ENCODE assay signal across 8 cellular contexts in the genomic region with DNA sequence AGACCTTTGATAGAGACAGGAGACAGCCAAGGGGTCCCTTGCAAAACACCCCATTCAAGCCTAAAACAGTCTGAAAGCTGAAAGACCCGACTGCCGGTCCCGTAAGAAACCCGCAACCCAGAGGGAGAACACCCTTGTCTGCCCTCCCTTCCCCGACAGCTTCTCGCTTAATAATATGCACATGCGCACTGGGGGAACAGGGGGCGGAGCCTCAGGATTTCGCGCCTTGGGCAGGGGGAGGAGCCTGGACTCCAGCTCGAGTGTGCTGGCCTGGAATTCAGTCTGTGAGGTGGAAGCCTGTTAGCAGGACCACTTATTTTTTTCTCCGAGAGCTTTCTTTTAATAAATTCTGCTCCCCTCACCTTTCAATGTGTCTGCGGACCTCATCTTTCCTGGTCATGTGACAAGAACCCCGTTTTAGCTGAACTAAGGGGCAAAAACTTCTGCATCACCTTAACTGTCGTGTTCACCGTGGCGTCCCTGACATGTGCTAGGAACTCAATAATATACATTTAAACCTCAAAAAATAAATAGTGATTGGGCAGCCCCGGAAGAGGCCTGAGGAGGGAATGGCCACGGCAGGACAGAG. TPM values are rescaled to one million over a fixed set of nuclear protein-coding genes. Genes with fewer than 3 reads are reported as not detected.
DNase-seq lines count a peak whose midpoint lies in the region; ATAC-seq, FAIRE-seq and TF ChIP-seq lines count a peak whose summit lies in the region.

No MANE protein-coding gene starts in this region.

- intact Hi-C loops in pancreas (cut with DNase I) = no loop called here

- TF ChIP-seq EP300 in tibial nerve (IDR thresholded peaks at IDR 0.05) = peak in 1 of 2 donors; percentile 34

- H3K9me3 ChIP-seq in ES-I3 (ENCODE audit: control insufficient read depth, insufficient read depth, low read length) = no peaks in the 10 kb centered on the region
- no peaks in the 10 kb centered on the region for H3K9me3 ChIP-seq in pancreas
- H3K9me3 ChIP-seq in tibial nerve = no peaks in the 10 kb centered on the region

- H3K27me3 ChIP-seq in pancreas (no peaks in the 10 kb centered on the region), tibial nerve (no peaks in the 10 kb centered on the region)

- H3K27ac ChIP-seq in pancreas (peak overlapping the region in 1 of 4 donors; percentile 15), tibial nerve (peak overlapping the region in 3 of 4 donors; percentile 59 to 82 (median 78))

- DNase-seq in activated CD4-positive, alpha-beta T cell treated with anti-CD3 and anti-CD28 coated beads, Interleukin-2, amount 50 U/mL, for 4 hours = peak; percentile 9 to 18
- DNase-seq in fibroblast of gingiva (ENCODE audit: low read depth) (peak; percentile 63), pancreas (peak; percentile 62 to 78 (median 75)), tibial nerve (ENCODE audit: low spot score in 2 of 2) (peak; percentile 62 to 64), NCI-H1436 (lab: John Stamatoyannopoulos, UW) (no peak), NCI-H2081 (lab: John Stamatoyannopoulos, UW) (no peak)

- peaks cover 6% of the 10 kb centered on the region; the same call in 1 of the 2 replicates for H3K4me1 ChIP-seq in ES-I3 (ENCODE audit: insufficient read depth, low read length)
- H3K4me1 ChIP-seq in pancreas = no peaks in the 10 kb centered on the region
- H3K4me1 ChIP-seq in tibial nerve = peaks cover 0 to 7% (median 0%) of the 10 kb centered on the region in 4 donors

- peak overlapping the region; percentile 90 for H3K9ac ChIP-seq in ES-I3 (ENCODE audit: low read depth, low read length)

- H3K4me3 ChIP-seq in pancreas (peak overlapping the region in 3 of 4 donors; percentile 3 to 39 (median 18)), tibial nerve (peak overlapping the region; percentile 4 to 44 (median 34))

- TF ChIP-seq CTCF in pancreas (IDR thresholded peaks at IDR 0.05) (no peak), tibial nerve (IDR thresholded peaks at IDR 0.05) (no peak)

- H3K36me3 ChIP-seq in ES-I3 (ENCODE audit: insufficient read depth, low read length) (no peaks in the 10 kb centered on the region), pancreas (no peaks in the 10 kb centered on the region), tibial nerve (no peaks in the 10 kb centered on the region)

- TF ChIP-seq POLR2A in tibial nerve (IDR thresholded peaks at IDR 0.05) = peak in 1 of 2 donors; percentile 55

- 46 to 56% methylated on average over 19 of the region's 19 CpGs for WGBS in pancreas, 2 donors
- 42 to 46% methylated on average over 18 to 19 of the region's 19 CpGs for WGBS in tibial nerve, 2 donors

- no peak for FAIRE-seq in pancreas (lab: Jason Lieb, UNC)

- ATAC-seq in HG03159 (IDR thresholded peaks at IDR 0.05; ENCODE audit: unreplicated experiment) (peak; percentile 60), pancreas (peak; percentile 90 to 97 (median 94))

RNA-seq across cellular contexts. Expression of a gene that starts 17.0 kb away (rescaled TPM):
- 1 to 10 TPM in 2 of 6 donors, under 1 TPM in 4; 0.09 to 1.8 (median 0.70) TPM for total RNA-seq in pancreas
- under 1 TPM; 0.68 to 0.87 TPM for polyA plus RNA-seq in pancreas
- 10 to 100 TPM in 2 of 4 donors, 1 to 10 TPM in 2; 3.7 to 12.5 (median 10.0) TPM for total RNA-seq in tibial nerve

Comparison
In these comparisons a context has a peak if more than half of its experiments do, and no peak if none do; other contexts are left out.
1. DNase-seq: peak in activated CD4-positive, alpha-beta T cell treated with anti-CD3 and anti-CD28 coated beads, Interleukin-2, amount 50 U/mL, for 4 hours (2 of 2), fibroblast of gingiva (single experiment), pancreas (6 of 6) and tibial nerve (2 of 2); none in NCI-H1436 (single experiment) and NCI-H2081 (0 of 2).